1 cellular context compared by ENCODE assay signal in genomic region chr6:89829591-89830384, GRCh38.
TF ChIP-seq lines count a peak whose summit lies in the region.

CASP8AP2 (plus strand) TSS chr6:89829880.

TF ChIP-seq in K562, 482 proteins besides CTCF, POLR2A, EP300 and RAD21 (continued from another document and continues in another):
- TF ChIP-seq GTF2B (IDR thresholded peaks at IDR 0.05; ENCODE audit: extremely low read depth, insufficient read length) (no peak), VEZF1 (CRISPR knock-in tag; IDR thresholded peaks at IDR 0.05) (peak; percentile 84), COPS2 (conservative IDR thresholded peaks at IDR 0.05) (no peak), PRPF4 (IDR thresholded peaks at IDR 0.05; ENCODE audit: insufficient read depth, low read depth, low read length, poor library complexity, severe bottlenecking) (no peak), SETDB1 (IDR thresholded peaks at IDR 0.05; ENCODE audit: low read length) (no peak), MLX (CRISPR knock-in tag; conservative IDR thresholded peaks at IDR 0.05) (no peak), XRCC4 (IDR thresholded peaks at IDR 0.05; ENCODE audit: extremely low read depth, insufficient read depth, insufficient read length) (no peak), ETS1 (conservative IDR thresholded peaks at IDR 0.05; ENCODE audit: control insufficient read depth, low read depth, low read length) (0 out of 2 replicates have a peak, but pooled peaks have one; percentile 14), ZNF165 (CRISPR knock-in tag; IDR thresholded peaks at IDR 0.05; ENCODE audit: borderline replicate concordance) (no peak), KHSRP (IDR thresholded peaks at IDR 0.05) (no peak), ZNF3 (CRISPR knock-in tag; IDR thresholded peaks at IDR 0.05) (no peak), ZBTB11 (CRISPR knock-in tag; IDR thresholded peaks at IDR 0.05) (no peak), L3MBTL2 (IDR thresholded peaks at IDR 0.05) (peak; percentile 55), EWSR1 (IDR thresholded peaks at IDR 0.05; ENCODE audit: borderline replicate concordance, low read depth, partially characterized antibody) (no peak), CBX1 (IDR thresholded peaks at IDR 0.05; ENCODE audit: low read depth) (no peak), MBD1 (CRISPR knock-in tag; IDR thresholded peaks at IDR 0.05) (no peak), LARP7 (IDR thresholded peaks at IDR 0.05) (no peak), HMBOX1 (IDR thresholded peaks at IDR 0.05) (0 out of 2 replicates have a peak, but pooled peaks have one; percentile 59), POLR3G (IDR thresholded peaks at IDR 0.05; ENCODE audit: extremely low read depth, insufficient read length, insufficient replicate concordance) (no peak), SAFB2 (IDR thresholded peaks at IDR 0.05; ENCODE audit: borderline replicate concordance, low read depth, low read length, severe bottlenecking) (no peak), NR2C2 (CRISPR knock-in tag; IDR thresholded peaks at IDR 0.05) (no peak), NR2C2 (tag; IDR thresholded peaks at IDR 0.05) (peak; percentile 60; the same call in 1 of the 2 replicates), EZH2 (IDR thresholded peaks at IDR 0.05; ENCODE audit: borderline replicate concordance, low read depth, low read length) (no peak), HSF4 (CRISPR knock-in tag; IDR thresholded peaks at IDR 0.05; ENCODE audit: borderline replicate concordance) (no peak), CEBPB (tag; IDR thresholded peaks at IDR 0.05) (no peak), BRF1 (IDR thresholded peaks at IDR 0.05; ENCODE audit: borderline replicate concordance, extremely low read depth, insufficient read length) (no peak), PATZ1 (CRISPR knock-in tag; IDR thresholded peaks at IDR 0.05; ENCODE audit: borderline replicate concordance) (no peak), CXXC5 (CRISPR knock-in tag; IDR thresholded peaks at IDR 0.05) (peak; percentile 65), KAT2B (IDR thresholded peaks at IDR 0.05; ENCODE audit: low read depth, low read length) (no peak), ZNF431 (CRISPR knock-in tag; IDR thresholded peaks at IDR 0.05) (no peak), TBP (optimal IDR thresholded peaks at IDR 0.05; ENCODE audit: low read depth, low read length) (peak; percentile 70), ZNF316 (IDR thresholded peaks at IDR 0.05) (no peak), ZNF354B (CRISPR knock-in tag; IDR thresholded peaks at IDR 0.05) (no peak), CUX1 (CRISPR knock-in tag; IDR thresholded peaks at IDR 0.05) (no peak), BHLHE40 (IDR thresholded peaks at IDR 0.05; ENCODE audit: low read length) (no peak), LEF1 (IDR thresholded peaks at IDR 0.05) (no peak), PRMT5 (CRISPR knock-in tag; IDR thresholded peaks at IDR 0.05) (no peak), THRA (IDR thresholded peaks at IDR 0.05) (no peak), ATF4 (CRISPR knock-in tag; IDR thresholded peaks at IDR 0.05) (no peak), NEUROD1 (IDR thresholded peaks at IDR 0.05; ENCODE audit: borderline replicate concordance, low read depth, low read length, partially characterized antibody) (peak; percentile 66), ETV5 (CRISPR knock-in tag; IDR thresholded peaks at IDR 0.05; ENCODE audit: low read depth) (no peak), ETS2 (tag; IDR thresholded peaks at IDR 0.05; ENCODE audit: borderline replicate concordance, poor library complexity, severe bottlenecking) (no peak), BMI1 (IDR thresholded peaks at IDR 0.05; ENCODE audit: low read length) (no peak), SMAD3 (CRISPR knock-in tag; conservative IDR thresholded peaks at IDR 0.05) (no peak), BCL6 (CRISPR knock-in tag; IDR thresholded peaks at IDR 0.05) (no peak)
